In genomic region chr9:18923671-18924430, GRCh38 we compare ENCODE assay signal across 36 cellular contexts.
DNase-seq lines count a peak whose midpoint lies in the region; ATAC-seq, FAIRE-seq and TF ChIP-seq lines count a peak whose summit lies in the region.
"Had no signal": no experiment of that assay in that cellular context is flagged by ENCODE, and none has a peak within 500 bp of the region (broad histone marks: within the 10 kb centered on the region; RNA-seq: fewer than 3 reads in every experiment).

No MANE protein-coding gene starts in this region.

- H3K36me3 ChIP-seq in esophagus muscularis mucosa: no peaks in the 10 kb centered on the region
- H3K36me3 ChIP-seq: BE2C; BLaER1; BLaER1 treated with 17β-estradiol and CSF1 and Interleukin-3, amounts not matched to agents 10 nM and 100 nM had no signal

- H3K4me1 Mint-ChIP-seq in activated T-helper 17 cell treated with anti-CD3 and anti-CD28 coated beads, Interleukin-2, amount 50 U/mL, for 72 hours: no peaks in the 10 kb centered on the region
- H3K4me1 Mint-ChIP-seq in nephron: peaks cover 35% of the 10 kb centered on the region
- H3K4me1 Mint-ChIP-seq: B cell; CD14-positive monocyte; CD4-positive, alpha-beta memory T cell; CD4-positive, CD25-positive, alpha-beta regulatory T cell; CD8-positive, alpha-beta memory T cell had no signal

- no peaks in the 10 kb centered on the region for H3K9me3 ChIP-seq in esophagus muscularis mucosa
- H3K9me3 ChIP-seq: A549, BE2C, BLaER1, Caco-2 had no signal

- H3K4me3 ChIP-seq in esophagus muscularis mucosa: no peak overlapping the region
- H3K4me3 ChIP-seq in lower leg skin (ENCODE audit: low read depth, poor library complexity, severe bottlenecking): no peak overlapping the region
- H3K4me3 ChIP-seq: A549; BLaER1; BLaER1 treated with 17β-estradiol and CSF1 and Interleukin-3, amounts not matched to agents 10 nM and 100 nM had no signal

- DNase-seq in esophagus muscularis mucosa (ENCODE audit: extremely low spot score) (peak; percentile 62), lower leg skin (ENCODE audit: low spot score in 2 of 2) (peak; percentile 2 to 65), retina (no peak), GM12892 (ENCODE audit: insufficient read length) (no peak)
- DNase-seq: 8988T; ACHN; AML-193; C1 segment of cervical spinal cord; Caco-2; Calu3; CD4-positive, alpha-beta memory T cell; CD4-positive, alpha-beta T cell; CD4-positive, CD25-positive, alpha-beta regulatory T cell; CD8-positive, alpha-beta memory T cell; CD8-positive, alpha-beta T cell; COR-L47; DMS 273 treated with DMSO at 0.1 percent for 48 hours; DMS153; DMS53; DMS79; DND-41; EL had no signal

- no peak overlapping the region for H3K27ac ChIP-seq in esophagus muscularis mucosa (replicated peaks in 1 of 4)
- H3K27ac ChIP-seq: 22Rv1; A549; BLaER1; BLaER1 treated with 17β-estradiol and CSF1 and Interleukin-3, amounts not matched to agents 10 nM and 100 nM; C4-2B had no signal

- TF ChIP-seq EP300 in esophagus muscularis mucosa (IDR thresholded peaks at IDR 0.05): no peak

- H3K27me3 ChIP-seq in esophagus muscularis mucosa: no peaks in the 10 kb centered on the region
- H3K27me3 ChIP-seq: BE2C; BLaER1; BLaER1 treated with 17β-estradiol and CSF1 and Interleukin-3, amounts not matched to agents 10 nM and 100 nM had no signal

- TF ChIP-seq CTCF in esophagus muscularis mucosa (IDR thresholded peaks at IDR 0.05) (no peak), lower leg skin (IDR thresholded peaks at IDR 0.05) (no peak), nephron (IDR thresholded peaks at IDR 0.05; ENCODE audit: unreplicated experiment in 3 of 3) (no peak)

- H3K9me3 Mint-ChIP-seq in activated T-helper 17 cell treated with anti-CD3 and anti-CD28 coated beads, Interleukin-2, amount 50 U/mL, for 72 hours: no peaks in the 10 kb centered on the region
- H3K9me3 Mint-ChIP-seq in nephron: no peaks in the 10 kb centered on the region
- H3K9me3 Mint-ChIP-seq: CD14-positive monocyte; CD4-positive, alpha-beta memory T cell; CD4-positive, alpha-beta T cell; CD4-positive, CD25-positive, alpha-beta regulatory T cell; CD8-positive, alpha-beta memory T cell; CD8-positive, alpha-beta T cell had no signal

- no peaks in the 10 kb centered on the region for H3K36me3 Mint-ChIP-seq in activated T-helper 17 cell treated with anti-CD3 and anti-CD28 coated beads, Interleukin-2, amount 50 U/mL, for 72 hours (ENCODE audit: low read depth)
- H3K36me3 Mint-ChIP-seq in nephron (ENCODE audit: low read depth): no peaks in the 10 kb centered on the region
- H3K36me3 Mint-ChIP-seq: CD14-positive monocyte; CD4-positive, alpha-beta memory T cell; CD4-positive, CD25-positive, alpha-beta regulatory T cell; CD8-positive, alpha-beta memory T cell; CD8-positive, alpha-beta T cell had no signal

- FAIRE-seq in GM12892 (lab: Jason Lieb, UNC): no peak
- FAIRE-seq: A204.1, A549, D721Med had no signal

- no peak for TF ChIP-seq POLR2A in esophagus muscularis mucosa (IDR thresholded peaks at IDR 0.05; ENCODE audit: low read depth)
- TF ChIP-seq POLR2A in lower leg skin (IDR thresholded peaks at IDR 0.05): no peak
- no peak for TF ChIP-seq POLR2A in GM12892 (IDR thresholded peaks at IDR 0.05; ENCODE audit: low read depth, low read length)

- peaks cover 3% of the 10 kb centered on the region for H3K27me3 Mint-ChIP-seq in activated T-helper 17 cell treated with anti-CD3 and anti-CD28 coated beads, Interleukin-2, amount 50 U/mL, for 72 hours
- H3K27me3 Mint-ChIP-seq in nephron (ENCODE audit: low read depth): peaks cover 7% of the 10 kb centered on the region
- H3K27me3 Mint-ChIP-seq: B cell; CD4-positive, alpha-beta T cell; CD4-positive, CD25-positive, alpha-beta regulatory T cell had no signal

- H3K4me3 Mint-ChIP-seq in activated T-helper 17 cell treated with anti-CD3 and anti-CD28 coated beads, Interleukin-2, amount 50 U/mL, for 72 hours: no peak overlapping the region
- H3K4me3 Mint-ChIP-seq in nephron: no peak overlapping the region
- H3K4me3 Mint-ChIP-seq: B cell; CD14-positive monocyte; CD4-positive, alpha-beta memory T cell; CD4-positive, alpha-beta T cell; CD4-positive, CD25-positive, alpha-beta regulatory T cell; CD8-positive, alpha-beta memory T cell; CD8-positive, alpha-beta T cell had no signal

- peak; percentile 21 for ATAC-seq in activated T-helper 17 cell treated with anti-CD3 and anti-CD28 coated beads, Interleukin-2, amount 50 U/mL, for 72 hours (replicated peaks)
- ATAC-seq in GM19324 (IDR thresholded peaks at IDR 0.05; ENCODE audit: low FRiP score, unreplicated experiment): no peak
- ATAC-seq in GM21390 (IDR thresholded peaks at IDR 0.05; ENCODE audit: unreplicated experiment): no peak
- ATAC-seq: A549; CD8-positive, alpha-beta T cell had no signal

- 88% methylated on average over 6 of the region's 6 CpGs for WGBS in esophagus muscularis mucosa
- WGBS in lower leg skin, 2 donors: 91 to 96% methylated on average over 6 of the region's 6 CpGs

- no peak overlapping the region for H3K27ac Mint-ChIP-seq in activated T-helper 17 cell treated with anti-CD3 and anti-CD28 coated beads, Interleukin-2, amount 50 U/mL, for 72 hours
- peak overlapping the region in 2 of 3 experiments; percentile 32 to 48 for H3K27ac Mint-ChIP-seq in nephron
- H3K27ac Mint-ChIP-seq: B cell; CD14-positive monocyte; CD4-positive, alpha-beta memory T cell; CD4-positive, alpha-beta T cell; CD4-positive, CD25-positive, alpha-beta regulatory T cell; CD8-positive, alpha-beta T cell had no signal

- H3K4me1 ChIP-seq in esophagus muscularis mucosa: peaks cover 14 to 35% (median 31%) of the 10 kb centered on the region in 4 donors
- H3K4me1 ChIP-seq: A549, BE2C, BLaER1, Caco-2 had no signal

- intact Hi-C loops in esophagus muscularis mucosa (cut with DNase I): no loop called here
- intact Hi-C loops in lower leg skin (cut with DNase I; ENCODE audit: low total_unique reads): no loop called here

Comparison
In these comparisons a context has a peak if more than half of its experiments do, and no peak if none do; other contexts are left out.
1. DNase-seq: peak in esophagus muscularis mucosa (single experiment) and lower leg skin (2 of 2); none in retina (single experiment) and GM12892 (single experiment).